Comparison of ENCODE assay signal across 11 cellular contexts in genomic region chr3:53243165-53243564, GRCh38. TPM values are rescaled to one million over a fixed set of nuclear protein-coding genes. Genes with fewer than 3 reads are reported as not detected.
A peak's percentile ranks its signal among the peaks of the same experiment; 100 is the strongest.
DNase-seq lines count a peak whose midpoint lies in the region; ATAC-seq and TF ChIP-seq lines count a peak whose summit lies in the region.
"Had no signal": no experiment of that assay in that cellular context is flagged by ENCODE, and none has a peak within 500 bp of the region (broad histone marks: within the 10 kb centered on the region; RNA-seq: fewer than 3 reads in every experiment).

No MANE protein-coding gene starts in this region.

- no peaks in the 10 kb centered on the region for H3K9me3 ChIP-seq in body of pancreas
- H3K9me3 ChIP-seq in iPS-20b (ENCODE audit: insufficient read depth, low read depth, low read length): no peaks in the 10 kb centered on the region
- H3K9me3 ChIP-seq in thyroid gland: no peaks in the 10 kb centered on the region

- H3K4me1 Mint-ChIP-seq in activated CD4-positive, alpha-beta T cell treated with anti-CD3 and anti-CD28 coated beads, Interleukin-2, amount 10 ng/mL, durations not matched to agents 7 days and 5 days: peaks cover 13% of the 10 kb centered on the region

- 41 to 82% methylated on average over 6 to 14 of the region's 14 CpGs for WGBS in body of pancreas, 2 donors
- 53 to 55% methylated on average over 14 of the region's 14 CpGs for WGBS in thyroid gland, 2 donors

- H3K9me3 Mint-ChIP-seq in activated CD4-positive, alpha-beta T cell treated with anti-CD3 and anti-CD28 coated beads, Interleukin-2, amount 10 ng/mL, durations not matched to agents 7 days and 5 days: no peaks in the 10 kb centered on the region

- POLR2A ChIA-PET in activated CD4-positive, alpha-beta T cell treated with anti-CD3 and anti-CD28 coated beads, Interleukin-2, amount 10 ng/mL, durations not matched to agents 7 days and 5 days (lab: Charles Lee): no interaction called here

- intact Hi-C loops in body of pancreas (cut with DNase I): no loop called here
- intact Hi-C loops in thyroid gland (cut with DNase I): no loop called here

- TF ChIP-seq POLR2A in body of pancreas (IDR thresholded peaks at IDR 0.05) (no peak), thyroid gland (IDR thresholded peaks at IDR 0.05) (no peak)

- ATAC-seq in body of pancreas (peak; percentile 47), GM21526 (IDR thresholded peaks at IDR 0.05; ENCODE audit: low FRiP score, unreplicated experiment) (no peak)

- H3K4me1 ChIP-seq in body of pancreas (peaks cover 74% of the 10 kb centered on the region), iPS-20b (ENCODE audit: insufficient read depth, low read length) (peaks cover 17% of the 10 kb centered on the region), thyroid gland (peaks cover 59 to 75% of the 10 kb centered on the region in 2 donors)

- CTCF ChIA-PET in activated CD4-positive, alpha-beta T cell treated with anti-CD3 and anti-CD28 coated beads, Interleukin-2, amount 10 ng/mL, durations not matched to agents 7 days and 5 days (lab: Charles Lee): interaction anchor here (1.4 to 1.5 kb wide), 2 partner anchors 11 to 15 kb away, joined by 3 to 6 read pairs; no protein-coding TSS in a partner anchor

- H3K36me3 Mint-ChIP-seq in activated CD4-positive, alpha-beta T cell treated with anti-CD3 and anti-CD28 coated beads, Interleukin-2, amount 10 ng/mL, durations not matched to agents 7 days and 5 days (ENCODE audit: low read depth): peaks cover 16% of the 10 kb centered on the region

- H3K9ac ChIP-seq in iPS-20b (ENCODE audit: low read depth, low read length): peak overlapping the region; percentile 1; the same call in 1 of the 2 replicates

- no peak for DNase-seq in activated CD4-positive, alpha-beta T cell treated with anti-CD3 and anti-CD28 coated beads, Interleukin-2, amount 10 ng/mL, durations not matched to agents 7 days and 5 days
- DNase-seq in activated CD4-positive, alpha-beta T cell treated with anti-CD3 and anti-CD28 coated beads, Interleukin-2, amount 50 U/mL, for 1 hour: no peak
- DNase-seq in body of pancreas (peak in 3 of 4 donors; percentile 35 to 63 (median 57)), thyroid gland (peak; percentile 33 to 42), nucleus accumbens (lab: John Stamatoyannopoulos, UW) (no peak), COR-L47 (lab: John Stamatoyannopoulos, UW) (no peak)
- DNase-seq: ACHN, midbrain, NCI-H1930 had no signal

- H3K4me3 ChIP-seq in body of pancreas (no peak overlapping the region), iPS-20b (ENCODE audit: low read length) (no peak overlapping the region), thyroid gland (replicated peaks in 1 of 3) (no peak overlapping the region)

- H3K36me3 ChIP-seq in body of pancreas (replicated peaks in 1 of 2; ENCODE audit: insufficient read depth in 1 of 2, low read depth in 2 of 2) (peaks cover 0 to 5% of the 10 kb centered on the region in 2 donors), iPS-20b (ENCODE audit: insufficient read depth, low read depth, low read length) (peaks cover 85% of the 10 kb centered on the region), thyroid gland (peaks cover 37 to 38% of the 10 kb centered on the region in 2 donors)

- peak overlapping the region; percentile 17 for H3K27ac Mint-ChIP-seq in activated CD4-positive, alpha-beta T cell treated with anti-CD3 and anti-CD28 coated beads, Interleukin-2, amount 10 ng/mL, durations not matched to agents 7 days and 5 days

- TF ChIP-seq CTCF in body of pancreas (IDR thresholded peaks at IDR 0.05): no peak
- TF ChIP-seq CTCF in thyroid gland (IDR thresholded peaks at IDR 0.05): no peak

- no peaks in the 10 kb centered on the region for H3K27me3 Mint-ChIP-seq in activated CD4-positive, alpha-beta T cell treated with anti-CD3 and anti-CD28 coated beads, Interleukin-2, amount 10 ng/mL, durations not matched to agents 7 days and 5 days

- H3K27ac ChIP-seq in body of pancreas: peak overlapping the region in 3 of 4 donors; percentile 55 to 73 (median 69)
- H3K27ac ChIP-seq in iPS-20b (ENCODE audit: low read length): no peak overlapping the region
- H3K27ac ChIP-seq in thyroid gland: peak overlapping the region in 2 of 3 donors; percentile 72 to 85

- H3K4me3 Mint-ChIP-seq in activated CD4-positive, alpha-beta T cell treated with anti-CD3 and anti-CD28 coated beads, Interleukin-2, amount 10 ng/mL, durations not matched to agents 7 days and 5 days: no peak overlapping the region

- H3K27me3 ChIP-seq in body of pancreas (no peaks in the 10 kb centered on the region), iPS-20b (ENCODE audit: insufficient read depth, low read length) (no peaks in the 10 kb centered on the region), thyroid gland (no peaks in the 10 kb centered on the region)

RNA-seq across cellular contexts. Expression of gene TKT, which starts 12.7 kb away (rescaled TPM):
- total RNA-seq in activated CD4-positive, alpha-beta T cell treated with anti-CD3 and anti-CD28 coated beads, Interleukin-2, amount 10 ng/mL, durations not matched to agents 7 days and 5 days: 100 to 1,000 TPM; 224 to 228 TPM
- 100 to 1,000 TPM in 1 of 2 donors, 10 to 100 TPM in 1; 96.6 to 208 TPM for total RNA-seq in body of pancreas
- 100 to 1,000 TPM; 468 to 962 (median 800) TPM for total RNA-seq in thyroid gland

Comparison
In these comparisons a context has a peak if more than half of its experiments do, and no peak if none do; other contexts are left out.
1. DNase-seq: peak in body of pancreas (3 of 4) and thyroid gland (2 of 2); none in activated CD4-positive, alpha-beta T cell treated with anti-CD3 and anti-CD28 coated beads, Interleukin-2, amount 10 ng/mL, durations not matched to agents 7 days and 5 days (single experiment), activated CD4-positive, alpha-beta T cell treated with anti-CD3 and anti-CD28 coated beads, Interleukin-2, amount 50 U/mL, for 1 hour (single experiment), nucleus accumbens (0 of 56) and COR-L47 (single experiment).